Comparison of ENCODE assay signal across 18 cellular contexts in the genomic region with DNA sequence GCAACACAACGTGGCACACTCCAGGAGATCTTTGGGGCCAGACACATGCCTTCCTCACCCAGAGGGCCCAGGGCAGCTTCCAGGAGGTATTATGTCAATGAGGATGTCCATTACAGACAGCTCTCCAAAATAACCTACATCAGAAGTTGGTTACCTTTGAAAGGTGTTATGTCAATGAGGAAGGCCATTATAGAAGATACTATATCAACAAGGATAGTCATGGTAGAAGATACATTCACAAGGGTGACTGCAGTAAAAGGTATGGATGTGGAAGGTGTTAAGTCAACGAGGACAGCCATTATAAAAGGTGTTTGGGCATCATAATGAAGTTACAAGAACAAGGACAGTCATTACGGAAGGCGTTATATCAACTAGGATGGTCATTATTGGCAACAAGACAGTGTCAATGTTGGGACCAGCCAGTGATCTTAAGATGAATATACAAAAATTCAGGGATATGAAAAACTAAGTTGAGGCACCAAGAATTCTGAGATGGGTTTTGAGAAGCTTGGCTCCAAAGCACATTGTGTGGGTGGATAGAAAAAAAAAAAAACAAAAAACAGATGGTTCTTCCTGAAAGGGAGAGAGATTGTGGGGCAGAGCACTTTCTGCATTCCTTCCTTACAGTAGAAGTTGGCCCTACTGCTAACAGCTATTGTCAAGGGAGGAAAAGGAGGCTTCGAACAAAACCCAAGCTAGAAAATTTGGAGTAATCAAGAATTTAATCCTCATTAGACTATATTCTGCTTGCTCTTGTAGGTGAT. TPM values are rescaled to one million over a fixed set of nuclear protein-coding genes. Genes with fewer than 3 reads are reported as not detected.
DNase-seq lines count a peak whose midpoint lies in the region; ATAC-seq and TF ChIP-seq lines count a peak whose summit lies in the region.
"Had no signal": no experiment of that assay in that cellular context is flagged by ENCODE, and none has a peak within 500 bp of the region (broad histone marks: within the 10 kb centered on the region; RNA-seq: fewer than 3 reads in every experiment).

No MANE protein-coding gene starts in this region.

- POLR2A ChIA-PET in RWPE1 (lab: Yijun Ruan, JAX; ENCODE audit: low non-redundant PET), result no interaction called here

- TF ChIP-seq CTCF in RWPE1 (conservative IDR thresholded peaks at IDR 0.05; ENCODE audit: low read depth) (no peak), fibroblast of pulmonary artery (IDR thresholded peaks at IDR 0.05; ENCODE audit: low read length, missing control alignments) (no peak)

- ATAC-seq in esophagus mucosa, result no peak
- ATAC-seq: activated CD4-positive, CD25-positive, alpha-beta regulatory T cell treated with anti-CD3 and anti-CD28 coated beads, Interleukin-2, amount 50 U/mL, for 24 hours; left lobe of liver; mucosa of descending colon; stimulated activated naive B cell treated with anti-CD40 and anti-IgM and Interleukin-4, amounts not matched to agents 10 μg/mL and 1 μg/mL and 100 μg/mL, for 72 hours had no signal

- CTCF ChIA-PET in RWPE1 (lab: Yijun Ruan, JAX), result interaction anchor here (0.6 kb wide), 1 partner anchor 978 kb away, joined by 4 read pairs; no protein-coding TSS in a partner anchor

- peak overlapping the region; percentile 85 for H3K27ac ChIP-seq in RWPE1
- peak overlapping the region in 12 of 21 experiments; percentile 1 to 66 (median 30) for H3K27ac ChIP-seq in skin epidermis
- H3K27ac ChIP-seq: ascending aorta, tibial artery had no signal

- no peak overlapping the region for H3K4me3 ChIP-seq in fibroblast of pulmonary artery (replicated peaks; ENCODE audit: low read depth, low read length)
- no peak overlapping the region for H3K4me3 ChIP-seq in skin epidermis
- H3K4me3 ChIP-seq: ascending aorta, mucosa of descending colon, tibial artery had no signal

- DNase-seq in DMS 273 treated with DMSO at 0.1 percent for 48 hours (lab: John Stamatoyannopoulos, UW) (peak; percentile 7), RWPE1 (ENCODE audit: low spot score) (no peak), fibroblast of pulmonary artery (ENCODE audit: low read depth) (peak; percentile 68), NCI-H2029 (lab: John Stamatoyannopoulos, UW) (no peak), NCI-H2196 (lab: John Stamatoyannopoulos, UW; ENCODE audit: unreplicated experiment) (no peak)
- DNase-seq: activated CD8-positive, alpha-beta memory T cell treated with anti-CD3 and anti-CD28 coated beads for 24 hours; activated naive CD4-positive, alpha-beta T cell treated with anti-CD3 and anti-CD28 coated beads, Interleukin-2, amount 50 U/mL, for 16 hours; activated T-cell treated with anti-CD3 and anti-CD28 coated beads, Interleukin-2, amount 50 U/mL, for 48 hours; endodermal cell; mucosa of descending colon; NCI-H226; stimulated activated naive B cell treated with anti-CD40 and anti-IgM and Interleukin-4, amounts not matched to agents 10 μg/mL and 1 μg/mL and 100 μg/mL, for 72 hours; tibial artery had no signal

RNA-seq across cellular contexts. Expression of a gene that starts 11.2 kb away (rescaled TPM):
- total RNA-seq in esophagus mucosa, result 85.6 TPM

Comparison
In these comparisons a context has a peak if more than half of its experiments do, and no peak if none do; other contexts are left out.
1. DNase-seq: peak in DMS 273 treated with DMSO at 0.1 percent for 48 hours (single experiment) and fibroblast of pulmonary artery (single experiment); none in RWPE1 (single experiment), NCI-H2029 (single experiment) and NCI-H2196 (single experiment).